In genomic region chr6:1316482-1317220, GRCh38 we compare ENCODE assay signal across 8 cellular contexts. TPM values are rescaled to one million over a fixed set of nuclear protein-coding genes. Genes with fewer than 3 reads are reported as not detected.
DNase-seq lines count a peak whose midpoint lies in the region; ATAC-seq lines count a peak whose summit lies in the region.

No MANE protein-coding gene starts in this region.

- DNase-seq in NCI-H2029 (lab: John Stamatoyannopoulos, UW) (peak; percentile 34), NCI-H2029 treated with DMSO at 0.1 percent for 48 hours (lab: John Stamatoyannopoulos, UW) (no peak), SW480 (ENCODE audit: low spot score) (peak; percentile 71), right cardiac atrium (no peak), GF-D8 (lab: John Stamatoyannopoulos, UW) (no peak)
- DNase-seq in activated naive CD4-positive, alpha-beta T cell treated with Interleukin-2 at 50 U/mL for 16 hours, result no peak

- intact Hi-C loops in right cardiac atrium (cut with DNase I), result no loop called here

- peak overlapping the region; percentile 56 for H3K4me3 Mint-ChIP-seq in stimulated activated memory B cell treated with anti-CD40 and anti-IgM and Interleukin-4, amounts not matched to agents 10 μg/mL and 1 μg/mL and 100 μg/mL, for 72 hours

- peaks cover 5% of the 10 kb centered on the region for H3K36me3 Mint-ChIP-seq in stimulated activated memory B cell treated with anti-CD40 and anti-IgM and Interleukin-4, amounts not matched to agents 10 μg/mL and 1 μg/mL and 100 μg/mL, for 72 hours

- peaks cover 51% of the 10 kb centered on the region for H3K27me3 Mint-ChIP-seq in stimulated activated memory B cell treated with anti-CD40 and anti-IgM and Interleukin-4, amounts not matched to agents 10 μg/mL and 1 μg/mL and 100 μg/mL, for 72 hours

- H3K27me3 ChIP-seq in right cardiac atrium (ENCODE audit: control insufficient read depth, insufficient read depth), result no peaks in the 10 kb centered on the region

- peaks cover 26% of the 10 kb centered on the region for H3K4me1 Mint-ChIP-seq in stimulated activated memory B cell treated with anti-CD40 and anti-IgM and Interleukin-4, amounts not matched to agents 10 μg/mL and 1 μg/mL and 100 μg/mL, for 72 hours

- peaks cover 3% of the 10 kb centered on the region for H3K4me1 ChIP-seq in right cardiac atrium (ENCODE audit: control insufficient read depth, insufficient read depth, low read length)

- H3K9me3 ChIP-seq in right cardiac atrium (ENCODE audit: control insufficient read depth, low read length), result no peaks in the 10 kb centered on the region

- H3K27ac Mint-ChIP-seq in stimulated activated memory B cell treated with anti-CD40 and anti-IgM and Interleukin-4, amounts not matched to agents 10 μg/mL and 1 μg/mL and 100 μg/mL, for 72 hours, result no peak overlapping the region

- H3K4me3 ChIP-seq in right cardiac atrium (ENCODE audit: low read length), result peak overlapping the region; percentile 77

- WGBS in right cardiac atrium, result 1% methylated on average over 36 of the region's 46 CpGs

- no peak overlapping the region for H3K27ac ChIP-seq in right cardiac atrium (ENCODE audit: low read length)

- H3K9me3 Mint-ChIP-seq in stimulated activated memory B cell treated with anti-CD40 and anti-IgM and Interleukin-4, amounts not matched to agents 10 μg/mL and 1 μg/mL and 100 μg/mL, for 72 hours, result no peaks in the 10 kb centered on the region

- ATAC-seq in right cardiac atrium (no peak), HG02981 (IDR thresholded peaks at IDR 0.05; ENCODE audit: unreplicated experiment) (no peak)
- ATAC-seq in stimulated activated memory B cell treated with anti-CD40 and anti-IgM and Interleukin-4, amounts not matched to agents 10 μg/mL and 1 μg/mL and 100 μg/mL, for 72 hours, result peak; percentile 52

RNA-seq across cellular contexts. Expression of gene FOXQ1, which starts 4.8 kb away (rescaled TPM):
- total RNA-seq in right cardiac atrium, result not detected
- not detected for polyA plus RNA-seq in right cardiac atrium

Comparison
In these comparisons a context has a peak if more than half of its experiments do, and no peak if none do; other contexts are left out.
1. DNase-seq: peak in NCI-H2029 (single experiment) and SW480 (single experiment); none in NCI-H2029 treated with DMSO at 0.1 percent for 48 hours (single experiment), right cardiac atrium (0 of 3), activated naive CD4-positive, alpha-beta T cell treated with Interleukin-2 at 50 U/mL for 16 hours (single experiment) and GF-D8 (single experiment).